ENCODE assay signal across 1 cellular context in the genomic region with DNA sequence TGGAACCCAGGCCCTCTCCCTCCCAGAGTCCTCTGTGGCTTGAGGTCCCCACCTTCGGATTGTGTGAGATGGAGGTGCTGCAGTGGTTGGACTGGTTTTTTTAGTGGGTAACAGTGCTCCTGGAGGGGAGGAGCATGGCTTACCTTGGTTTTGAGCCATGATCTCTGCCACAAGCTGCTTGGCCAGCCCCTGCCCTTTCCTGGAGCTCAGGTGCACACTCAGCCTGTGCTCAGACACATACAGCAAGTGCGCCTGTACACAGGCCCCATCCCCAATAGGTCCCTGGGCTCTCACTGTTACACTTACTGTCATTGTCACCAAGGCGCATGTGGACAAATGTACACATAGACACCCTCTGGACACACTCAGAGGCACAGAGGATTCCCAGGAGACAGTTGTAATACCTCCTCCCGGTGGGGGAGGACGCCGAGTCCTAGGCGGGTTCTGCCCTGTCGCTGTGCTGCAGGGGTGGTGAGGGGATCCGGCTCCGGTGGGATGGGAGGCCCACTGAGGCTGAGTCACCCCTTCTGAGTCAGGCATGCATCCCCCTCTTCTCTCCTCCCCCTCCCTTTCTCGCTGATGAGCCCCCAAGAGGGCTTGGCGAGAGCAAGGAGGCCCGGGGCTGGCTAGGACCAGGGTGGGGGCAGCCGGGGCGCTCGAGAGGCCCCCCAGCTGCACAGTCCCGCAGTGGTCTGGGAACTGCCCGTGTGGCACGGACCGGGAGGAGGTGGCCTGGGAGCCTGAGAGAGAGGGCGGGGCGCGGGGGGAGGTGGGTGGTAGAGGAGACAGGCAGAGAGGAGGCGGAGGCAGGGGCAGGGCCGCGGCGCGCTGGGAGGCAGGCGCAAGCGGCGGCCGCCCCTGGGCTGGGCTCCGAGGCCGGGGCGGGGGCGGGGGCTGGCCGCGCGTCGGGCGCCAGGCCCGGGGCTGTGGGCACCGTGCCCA.
TF ChIP-seq lines count a peak whose summit lies in the region.

No MANE protein-coding gene starts in this region.

TF ChIP-seq in HepG2, 621 proteins besides CTCF, POLR2A, EP300 and RAD21 (continued from another document and continues in another):
- TF ChIP-seq CEBPZ (IDR thresholded peaks at IDR 0.05; ENCODE audit: low read length), result no peak
- TF ChIP-seq ZNF550 (CRISPR knock-in tag; IDR thresholded peaks at IDR 0.05; ENCODE audit: borderline replicate concordance), result peak; percentile 98
- no peak for TF ChIP-seq NFYC (CRISPR knock-in tag; IDR thresholded peaks at IDR 0.05)
- TF ChIP-seq, protein P1, sequence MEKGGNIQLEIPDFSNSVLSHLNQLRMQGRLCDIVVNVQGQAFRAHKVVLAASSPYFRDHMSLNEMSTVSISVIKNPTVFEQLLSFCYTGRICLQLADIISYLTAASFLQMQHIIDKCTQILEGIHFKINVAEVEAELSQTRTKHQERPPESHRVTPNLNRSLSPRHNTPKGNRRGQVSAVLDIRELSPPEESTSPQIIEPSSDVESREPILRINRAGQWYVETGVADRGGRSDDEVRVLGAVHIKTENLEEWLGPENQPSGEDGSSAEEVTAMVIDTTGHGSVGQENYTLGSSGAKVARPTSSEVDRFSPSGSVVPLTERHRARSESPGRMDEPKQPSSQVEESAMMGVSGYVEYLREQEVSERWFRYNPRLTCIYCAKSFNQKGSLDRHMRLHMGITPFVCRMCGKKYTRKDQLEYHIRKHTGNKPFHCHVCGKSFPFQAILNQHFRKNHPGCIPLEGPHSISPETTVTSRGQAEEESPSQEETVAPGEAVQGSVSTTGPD (CRISPR knock-in tag; IDR thresholded peaks at IDR 0.05), result no peak
- no peak for TF ChIP-seq ARID2 (CRISPR knock-in tag; IDR thresholded peaks at IDR 0.05; ENCODE audit: borderline replicate concordance)
- 0 out of 2 replicates have a peak, but pooled peaks have one; percentile 10 for TF ChIP-seq ZFP82 (CRISPR knock-in tag; IDR thresholded peaks at IDR 0.05; ENCODE audit: borderline replicate concordance)
- peak; percentile 77; the same call in 1 of the 2 replicates for TF ChIP-seq TGIF2 (CRISPR knock-in tag; IDR thresholded peaks at IDR 0.05)
- TF ChIP-seq, protein P2, sequence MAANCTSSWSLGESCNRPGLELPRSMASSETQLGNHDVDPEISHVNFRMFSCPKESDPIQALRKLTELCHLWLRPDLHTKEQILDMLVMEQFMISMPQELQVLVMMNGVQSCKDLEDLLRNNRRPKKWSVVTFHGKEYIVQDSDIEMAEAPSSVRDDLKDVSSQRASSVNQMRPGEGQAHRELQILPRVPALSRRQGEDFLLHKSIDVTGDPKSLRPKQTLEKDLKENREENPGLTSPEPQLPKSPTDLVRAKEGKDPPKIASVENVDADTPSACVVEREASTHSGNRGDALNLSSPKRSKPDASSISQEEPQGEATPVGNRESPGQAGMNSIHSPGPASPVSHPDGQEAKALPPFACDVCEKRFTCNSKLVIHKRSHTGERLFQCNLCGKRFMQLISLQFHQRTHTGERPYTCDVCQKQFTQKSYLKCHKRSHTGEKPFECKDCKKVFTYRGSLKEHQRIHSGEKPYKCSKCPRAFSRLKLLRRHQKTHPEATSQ (CRISPR knock-in tag; IDR thresholded peaks at IDR 0.05; ENCODE audit: borderline replicate concordance), result no peak
- TF ChIP-seq KDM2A (CRISPR knock-in tag; IDR thresholded peaks at IDR 0.05; ENCODE audit: borderline replicate concordance, low read depth), result no peak
- TF ChIP-seq PHF5A (CRISPR knock-in tag; IDR thresholded peaks at IDR 0.05; ENCODE audit: low read depth, unreplicated experiment), result no peak
- no peak; the same call in 1 of the 2 replicates for TF ChIP-seq SPEN (CRISPR knock-in tag; IDR thresholded peaks at IDR 0.05; ENCODE audit: low read depth)
- no peak; the same call in 1 of the 2 replicates for TF ChIP-seq FOXC1 (CRISPR knock-in tag; IDR thresholded peaks at IDR 0.05; ENCODE audit: borderline replicate concordance)
- peak; percentile 44; the same call in 1 of the 2 replicates for TF ChIP-seq ZMYM4 (CRISPR knock-in tag; IDR thresholded peaks at IDR 0.05)
- TF ChIP-seq ZNF777 (CRISPR knock-in tag; IDR thresholded peaks at IDR 0.05), result peak; percentile 49; the same call in 1 of the 2 replicates
- TF ChIP-seq BCL6 (CRISPR knock-in tag; IDR thresholded peaks at IDR 0.05), result no peak
- no peak for TF ChIP-seq ZNF460 (CRISPR knock-in tag; IDR thresholded peaks at IDR 0.05; ENCODE audit: borderline replicate concordance)
- no peak for TF ChIP-seq ZNF138 (CRISPR knock-in tag; IDR thresholded peaks at IDR 0.05; ENCODE audit: low read depth)
- TF ChIP-seq HNRNPL (IDR thresholded peaks at IDR 0.05; ENCODE audit: low read depth, low read length), result no peak
- peak; percentile 66; the same call in 1 of the 2 replicates for TF ChIP-seq AKAP8 (CRISPR knock-in tag; IDR thresholded peaks at IDR 0.05)
- no peak for TF ChIP-seq SNRNP70 (IDR thresholded peaks at IDR 0.05; ENCODE audit: low read depth, low read length)
- no peak for TF ChIP-seq ZNF407 (CRISPR knock-in tag; IDR thresholded peaks at IDR 0.05; ENCODE audit: not compliant biosample characterization)
- TF ChIP-seq ZFX (CRISPR knock-in tag; IDR thresholded peaks at IDR 0.05; ENCODE audit: low read depth), result peak; percentile 68
- peak; percentile 20; the same call in 1 of the 2 replicates for TF ChIP-seq GATAD2A (CRISPR knock-in tag; IDR thresholded peaks at IDR 0.05)
- no peak for TF ChIP-seq SNAPC2 (CRISPR knock-in tag; IDR thresholded peaks at IDR 0.05)
- no peak for TF ChIP-seq ZNF530 (CRISPR knock-in tag; IDR thresholded peaks at IDR 0.05; ENCODE audit: low read depth)
- 0 out of 2 replicates have a peak, but pooled peaks have one; percentile 37 for TF ChIP-seq RBFOX2 (IDR thresholded peaks at IDR 0.05; ENCODE audit: low read depth, low read length)
- no peak for TF ChIP-seq SMARCE1 (IDR thresholded peaks at IDR 0.05; ENCODE audit: borderline replicate concordance)
- TF ChIP-seq ZNF10 (CRISPR knock-in tag; IDR thresholded peaks at IDR 0.05; ENCODE audit: borderline replicate concordance, low read depth), result no peak
- peak; percentile 54 for TF ChIP-seq ZNF883 (CRISPR knock-in tag; IDR thresholded peaks at IDR 0.05; ENCODE audit: not compliant biosample characterization)
- TF ChIP-seq, protein P3, sequence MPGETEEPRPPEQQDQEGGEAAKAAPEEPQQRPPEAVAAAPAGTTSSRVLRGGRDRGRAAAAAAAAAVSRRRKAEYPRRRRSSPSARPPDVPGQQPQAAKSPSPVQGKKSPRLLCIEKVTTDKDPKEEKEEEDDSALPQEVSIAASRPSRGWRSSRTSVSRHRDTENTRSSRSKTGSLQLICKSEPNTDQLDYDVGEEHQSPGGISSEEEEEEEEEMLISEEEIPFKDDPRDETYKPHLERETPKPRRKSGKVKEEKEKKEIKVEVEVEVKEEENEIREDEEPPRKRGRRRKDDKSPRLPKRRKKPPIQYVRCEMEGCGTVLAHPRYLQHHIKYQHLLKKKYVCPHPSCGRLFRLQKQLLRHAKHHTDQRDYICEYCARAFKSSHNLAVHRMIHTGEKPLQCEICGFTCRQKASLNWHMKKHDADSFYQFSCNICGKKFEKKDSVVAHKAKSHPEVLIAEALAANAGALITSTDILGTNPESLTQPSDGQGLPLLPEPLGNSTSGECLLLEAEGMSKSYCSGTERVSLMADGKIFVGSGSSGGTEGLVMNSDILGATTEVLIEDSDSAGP (CRISPR knock-in tag; IDR thresholded peaks at IDR 0.05; ENCODE audit: borderline replicate concordance), result peak; percentile 20; the same call in 1 of the 2 replicates
- no peak for TF ChIP-seq ZNF670 (CRISPR knock-in tag; IDR thresholded peaks at IDR 0.05; ENCODE audit: borderline replicate concordance)
- TF ChIP-seq NCOA5 (CRISPR knock-in tag; IDR thresholded peaks at IDR 0.05), result no peak
- no peak for TF ChIP-seq SIN3B (IDR thresholded peaks at IDR 0.05; ENCODE audit: low read length)
- no peak for TF ChIP-seq RAD51 (IDR thresholded peaks at IDR 0.05; ENCODE audit: borderline replicate concordance)
- TF ChIP-seq ZNF570 (CRISPR knock-in tag; IDR thresholded peaks at IDR 0.05; ENCODE audit: borderline replicate concordance), result no peak; the same call in 1 of the 2 replicates
- no peak for TF ChIP-seq MED8 (CRISPR knock-in tag; IDR thresholded peaks at IDR 0.05; ENCODE audit: insufficient replicate concordance)
- no peak for TF ChIP-seq RORA (CRISPR knock-in tag; IDR thresholded peaks at IDR 0.05)
- no peak for TF ChIP-seq ZNF558 (CRISPR knock-in tag; IDR thresholded peaks at IDR 0.05; ENCODE audit: borderline replicate concordance)
- no peak for TF ChIP-seq SRSF1 (optimal IDR thresholded peaks at IDR 0.05; ENCODE audit: low read depth, low read length)
- TF ChIP-seq ZNF720 (CRISPR knock-in tag; IDR thresholded peaks at IDR 0.05), result no peak
- no peak for TF ChIP-seq ZNF207 (IDR thresholded peaks at IDR 0.05; ENCODE audit: borderline replicate concordance)
- TF ChIP-seq ZBTB3 (CRISPR knock-in tag; IDR thresholded peaks at IDR 0.05; ENCODE audit: borderline replicate concordance, low read depth), result 0 out of 2 replicates have a peak, but pooled peaks have one; percentile 69
- TF ChIP-seq HDAC2 (CRISPR knock-in tag; IDR thresholded peaks at IDR 0.05), result no peak
- TF ChIP-seq ZNF891 (CRISPR knock-in tag; IDR thresholded peaks at IDR 0.05), result no peak
